Comparison of ENCODE assay signal across 23 cellular contexts in genomic region chr15:78855746-78856145, GRCh38. TPM values are rescaled to one million over a fixed set of nuclear protein-coding genes. Genes with fewer than 3 reads are reported as not detected.
A peak's percentile ranks its signal among the peaks of the same experiment; 100 is the strongest.
DNase-seq lines count a peak whose midpoint lies in the region; TF ChIP-seq lines count a peak whose summit lies in the region.
"Had no signal": no experiment of that assay in that cellular context is flagged by ENCODE, and none has a peak within 500 bp of the region (broad histone marks: within the 10 kb centered on the region; RNA-seq: fewer than 3 reads in every experiment).

No MANE protein-coding gene starts in this region.

- H3K4me3 ChIP-seq in AG04450 (ENCODE audit: low read depth, low read length) (no peak overlapping the region), fibroblast of pulmonary artery (replicated peaks; ENCODE audit: low read depth, low read length) (no peak overlapping the region), OCI-LY7 (ENCODE audit: low read depth, low read length, poor library complexity, severe bottlenecking) (no peak overlapping the region)
- H3K4me3 ChIP-seq: SJCRH30, thyroid gland had no signal

- TF ChIP-seq CTCF in AG04450 (IDR thresholded peaks at IDR 0.05; ENCODE audit: low read depth, low read length) (no peak), fibroblast of pulmonary artery (IDR thresholded peaks at IDR 0.05; ENCODE audit: low read length, missing control alignments) (no peak), OCI-LY7 (conservative IDR thresholded peaks at IDR 0.05; ENCODE audit: low read length) (no peak)

- BruUV-seq in OCI-LY7 (replicated peaks; lab: Mats Ljungman, UMichigan) = no TSS peak

- POLR2A ChIA-PET in AG04450 (lab: Yijun Ruan, JAX) = interaction anchor here (0.7 to 1.8 kb wide), 3 partner anchors 17 to 45 kb away, joined by 3 to 8 read pairs (median 5); partner anchors contain the start of gene MORF4L1
- POLR2A ChIA-PET in OCI-LY7 (lab: Charles Lee) = interaction anchor here (0.7 to 1.0 kb wide), 2 partner anchors 10 to 192 kb away, joined by 4 to 5 read pairs; no protein-coding TSS in a partner anchor

- H3K27ac ChIP-seq in AG04450 (ENCODE audit: low read depth, low read length) (no peak overlapping the region), OCI-LY7 (ENCODE audit: low read depth, low read length, poor library complexity, severe bottlenecking) (no peak overlapping the region)
- H3K27ac ChIP-seq: SJCRH30, thyroid gland had no signal

- H3K4me2 ChIP-seq in OCI-LY7 (ENCODE audit: low read length) = no peak overlapping the region

- CTCF ChIA-PET in AG04450 (lab: Charles Lee) (interaction anchor here (0.6 to 1.5 kb wide), 3 partner anchors 44 to 1636 kb away, joined by 3 read pairs; partner anchors contain the start of gene ADAMTS7), OCI-LY7 (lab: Charles Lee; ENCODE audit: unreplicated experiment) (no interaction called here)

- TF ChIP-seq POLR2A in erythroblast (IDR thresholded peaks at IDR 0.05; ENCODE audit: low read length) = no peak

- H3K27me3 ChIP-seq in AG04450 (ENCODE audit: control insufficient read depth, insufficient read depth, low read length) = no peaks in the 10 kb centered on the region
- H3K27me3 ChIP-seq: SJCRH30, thyroid gland had no signal

- H2AFZ ChIP-seq in OCI-LY7 (ENCODE audit: low read length) = no peak overlapping the region

- intact Hi-C loops in OCI-LY7 (cut with micrococcal nuclease; ENCODE audit: unreplicated experiment) = no loop called here

- H3K4me1 ChIP-seq in OCI-LY7 (ENCODE audit: insufficient read depth, low read length, poor library complexity, severe bottlenecking) = no peaks in the 10 kb centered on the region
- H3K4me1 ChIP-seq: SJCRH30, thyroid gland had no signal

- H4K20me1 ChIP-seq in OCI-LY7 (ENCODE audit: insufficient read depth, low read length) = no peaks in the 10 kb centered on the region

- peak; percentile 50 for DNase-seq in AG04450 (ENCODE audit: low read depth, low spot score)
- peak; percentile 80 for DNase-seq in GM04503 (ENCODE audit: low read depth)
- DNase-seq in amniotic stem cell (lab: John Stamatoyannopoulos, UW) = peak; percentile 78
- peak; percentile 55 for DNase-seq in fibroblast of pulmonary artery (ENCODE audit: low read depth)
- no peak for DNase-seq in middle frontal gyrus (ENCODE audit: extremely low spot score, low spot score)
- DNase-seq in RPMI8226 = no peak
- no peak for DNase-seq in erythroblast (lab: John Stamatoyannopoulos, UW)
- DNase-seq in OCI-LY7 (ENCODE audit: low spot score) = no peak
- DNase-seq: activated CD4-positive, alpha-beta memory T cell treated with anti-CD3 and anti-CD28 coated beads, Interleukin-2, amount 10 ng/mL, durations not matched to agents 7 days and 5 days; KBM-7; MV-4-11; naive thymus-derived CD4-positive, alpha-beta T cell; NCI-H146; NCI-H524 treated with DMSO at 0.1 percent for 48 hours; NK-92 treated with Interleukin-12 subunit alpha and Interleukin-12 subunit beta, amount 100 ng/mL, for 24 hours; occipital lobe; retina; SJCRH30; stimulated activated CD4-positive, alpha-beta T cell treated with anti-CD3 and anti-CD28 coated beads, Interleukin-2, amount 100 ng/mL, for 48 hours; stimulated activated naive B cell treated with anti-CD40 and anti-IgM and Interleukin-4, amounts not matched to agents 10 μg/mL and 1 μg/mL and 100 μg/mL, for 72 hours; T-helper 1 cell; thyroid gland had no signal

- H3K79me2 ChIP-seq in OCI-LY7 (ENCODE audit: insufficient read depth, low read depth, low read length) = no peaks in the 10 kb centered on the region

- H3K9me3 ChIP-seq in AG04450 (ENCODE audit: control insufficient read depth, insufficient read depth, low read length) = no peaks in the 10 kb centered on the region; the same call in 1 of the 2 replicates
- peaks cover 7% of the 10 kb centered on the region; the same call in 1 of the 2 replicates for H3K9me3 ChIP-seq in OCI-LY7 (ENCODE audit: low read length)
- H3K9me3 ChIP-seq: SJCRH30, thyroid gland had no signal

- H3K36me3 ChIP-seq in OCI-LY7 (ENCODE audit: insufficient read depth, low read length) = no peaks in the 10 kb centered on the region
- H3K36me3 ChIP-seq: SJCRH30, thyroid gland had no signal

- no peaks in the 10 kb centered on the region for H3K9me2 ChIP-seq in OCI-LY7 (ENCODE audit: insufficient read depth, low read length)

RNA-seq across cellular contexts. Expression of gene MORF4L1, which starts 16.9 kb away (rescaled TPM):
- polyA plus RNA-seq in AG04450 (2011; rRNA removed) = 355 and 426 TPM in 2 replicates
- polyA minus RNA-seq in AG04450 (2011; rRNA and poly(A)+ RNA removed) = 79.9 and 120 TPM in 2 replicates
- 152 and 276 TPM in 2 replicates for total RNA-seq in OCI-LY7 (2014; rRNA removed; shearing (Covaris generic))
- 284 and 286 TPM in 2 replicates for total RNA-seq in OCI-LY7 (2022)

RNA-seq across cellular contexts. Expression of gene ADAMTS7, which starts 44.5 kb away (rescaled TPM):
- polyA plus RNA-seq in AG04450 (2011; rRNA removed) = 5.0 and 6.4 TPM in 2 replicates
- 12.0 and 12.3 TPM in 2 replicates for polyA minus RNA-seq in AG04450 (2011; rRNA and poly(A)+ RNA removed)
- total RNA-seq in OCI-LY7 (2014; rRNA removed; shearing (Covaris generic)) = 0.13 and 0.19 TPM in 2 replicates
- 0.08 and 0.11 TPM in 2 replicates for total RNA-seq in OCI-LY7 (2022)
- polyA plus RNA-seq: CD14-positive monocyte; naive thymus-derived CD4-positive, alpha-beta T cell had no signal

Comparison
In these comparisons a context has a peak if more than half of its experiments do, and no peak if none do; other contexts are left out.
1. DNase-seq: peak in AG04450 (single experiment), GM04503 (single experiment), amniotic stem cell (single experiment) and fibroblast of pulmonary artery (single experiment); none in middle frontal gyrus (single experiment), RPMI8226 (single experiment), erythroblast (0 of 2) and OCI-LY7 (single experiment).